ENCODE assay signal across 8 cellular contexts in the genomic region with DNA sequence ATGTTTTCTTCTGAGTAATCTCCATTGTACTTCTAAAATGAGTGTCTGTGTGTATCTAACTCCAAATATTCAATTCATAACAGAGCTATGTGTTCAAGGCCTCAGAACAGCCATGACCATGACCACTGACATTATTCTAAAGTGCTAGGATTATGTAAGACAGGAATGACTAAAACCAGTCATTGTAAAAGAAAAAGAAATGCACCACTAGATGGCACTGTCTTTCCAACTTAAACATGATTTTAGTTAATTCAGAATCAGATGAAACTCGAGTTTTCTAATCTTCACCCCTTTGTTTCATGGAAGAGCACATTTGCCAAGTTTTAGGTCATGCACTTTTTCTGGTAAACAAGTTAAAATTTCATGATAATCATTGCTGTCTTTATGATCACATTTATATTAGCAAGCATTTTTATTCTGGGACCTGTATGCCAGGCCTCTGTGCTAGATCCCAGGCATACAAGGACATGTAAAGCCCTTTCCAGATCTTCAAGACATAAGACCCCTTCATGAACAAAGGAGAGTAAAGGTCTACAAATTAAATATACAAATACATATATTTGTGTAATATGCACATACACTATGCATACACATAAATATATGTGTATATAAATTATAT. TPM values are rescaled to one million over a fixed set of nuclear protein-coding genes. Genes with fewer than 3 reads are reported as not detected.
DNase-seq lines count a peak whose midpoint lies in the region; ATAC-seq and TF ChIP-seq lines count a peak whose summit lies in the region.

No MANE protein-coding gene starts in this region.

- H3K4me1 ChIP-seq in mammary epithelial cell (ENCODE audit: insufficient read depth, low read length) (peaks cover 2% of the 10 kb centered on the region), thyroid gland (peaks cover 4 to 7% of the 10 kb centered on the region in 2 donors)

- H3K4me3 ChIP-seq in mammary epithelial cell (replicated peaks in 1 of 3; ENCODE audit: insufficient read depth in 1 of 3, low read depth in 2 of 3, low read length in 3 of 3) (no peak overlapping the region), thyroid gland (replicated peaks in 1 of 3) (no peak overlapping the region)

- no peaks in the 10 kb centered on the region for H4K20me1 ChIP-seq in mammary epithelial cell (ENCODE audit: insufficient read depth, low read length)

- no peak overlapping the region for H2AFZ ChIP-seq in mammary epithelial cell (ENCODE audit: low read depth, low read length)

- H3K9me3 ChIP-seq in mammary epithelial cell (replicated peaks; ENCODE audit: insufficient read depth, low read length) (no peaks in the 10 kb centered on the region), thyroid gland (no peaks in the 10 kb centered on the region)

- TF ChIP-seq POLR2A in thyroid gland (IDR thresholded peaks at IDR 0.05), result no peak

- CTCF ChIA-PET in mammary epithelial cell (lab: Charles Lee; ENCODE audit: low non-redundant PET), result no interaction called here

- no peaks in the 10 kb centered on the region for H3K36me3 ChIP-seq in mammary epithelial cell (ENCODE audit: insufficient read depth, low read length)
- H3K36me3 ChIP-seq in thyroid gland, result no peaks in the 10 kb centered on the region

- TF ChIP-seq CTCF in mammary epithelial cell (conservative IDR thresholded peaks at IDR 0.05 in 1 of 2, IDR thresholded peaks at IDR 0.05 in 1 of 2; ENCODE audit: extremely low read depth in 1 of 2, insufficient read depth in 1 of 2, low read depth in 1 of 2, low read length in 2 of 2) (peak; percentile 38 to 43), thyroid gland (IDR thresholded peaks at IDR 0.05) (peak; percentile 19 to 86 (median 54))

- H3K27ac ChIP-seq in mammary epithelial cell (ENCODE audit: insufficient read depth, low read depth, low read length), result no peak overlapping the region
- H3K27ac ChIP-seq in thyroid gland, result no peak overlapping the region

- H3K4me2 ChIP-seq in mammary epithelial cell (ENCODE audit: insufficient read depth, low read depth, low read length), result no peak overlapping the region

- in situ Hi-C loops in mammary epithelial cell (cut with MboI; ENCODE audit: low sequenced_read_pairs in 2 of 2), result loop anchor here (10.0 to 25.0 kb wide), 2 partner anchors 331 to 594 kb away; no protein-coding TSS in a partner anchor

- DNase-seq in NCI-H2107 treated with DMSO at 0.1 percent for 48 hours (lab: John Stamatoyannopoulos, UW; ENCODE audit: unreplicated experiment), result peak; percentile 20
- DNase-seq in NCI-H2107 (lab: John Stamatoyannopoulos, UW), result no peak
- peak; percentile 76 for DNase-seq in NCI-H748 (lab: John Stamatoyannopoulos, UW; ENCODE audit: unreplicated experiment)
- DNase-seq in mammary epithelial cell, result peak; percentile 61
- no peak for DNase-seq in left colon
- DNase-seq in thyroid gland, result no peak

- H3K9ac ChIP-seq in mammary epithelial cell (ENCODE audit: insufficient read depth, low read length), result no peak overlapping the region

- 0% methylated on average over 1 of the region's 1 CpG for WGBS in mammary epithelial cell (ENCODE audit: low coverage, missing lambda C conversion rate)
- 0 to 3% methylated on average over 1 of the region's 1 CpG for WGBS in thyroid gland, 2 donors

- BruUV-seq in mammary epithelial cell (replicated peaks; lab: Mats Ljungman, UMichigan), result no TSS peak

- ATAC-seq in HG02759 (IDR thresholded peaks at IDR 0.05; ENCODE audit: unreplicated experiment) (peak; percentile 43), left colon (peak; percentile 59), HG03457 (IDR thresholded peaks at IDR 0.05; ENCODE audit: unreplicated experiment) (no peak)

- dilution Hi-C loops in mammary epithelial cell (cut with HindIII; ENCODE audit: low sequenced_read_pairs), result no loop called here

- H3K27me3 ChIP-seq in mammary epithelial cell (ENCODE audit: insufficient read depth, low read length) (no peaks in the 10 kb centered on the region), thyroid gland (no peaks in the 10 kb centered on the region)

- H3K79me2 ChIP-seq in mammary epithelial cell (ENCODE audit: insufficient read depth, low read length), result no peaks in the 10 kb centered on the region

- intact Hi-C loops in mammary epithelial cell (cut with micrococcal nuclease) (loop anchor here (1.0 to 5.0 kb wide), 5 partner anchors 49 to 589 kb away; no protein-coding TSS in a partner anchor), left colon (cut with DNase I, micrococcal nuclease) (loop anchor here (5.0 kb wide), 1 partner anchor 414 kb away; no protein-coding TSS in a partner anchor), thyroid gland (cut with DNase I) (loop anchor here (5.0 kb wide), 1 partner anchor 414 kb away; no protein-coding TSS in a partner anchor)

RNA-seq across cellular contexts. Expression of gene RSU1, which starts 26.1 kb away (rescaled TPM):
- total RNA-seq in mammary epithelial cell (10 to 100 TPM; 76.5 to 89.7 TPM), left colon (10 to 100 TPM; 79.7 to 87.5 TPM), thyroid gland (10 to 100 TPM; 43.5 to 63.0 (median 50.7) TPM)
- 109 TPM for polyA plus RNA-seq in mammary epithelial cell
- polyA minus RNA-seq in mammary epithelial cell, result 55.5 TPM

Comparison
In these comparisons a context has a peak if more than half of its experiments do, and no peak if none do; other contexts are left out.
1. DNase-seq: peak in NCI-H2107 treated with DMSO at 0.1 percent for 48 hours (single experiment), NCI-H748 (single experiment) and mammary epithelial cell (single experiment); none in NCI-H2107 (single experiment), left colon (0 of 2) and thyroid gland (0 of 2).